In the genomic region with DNA sequence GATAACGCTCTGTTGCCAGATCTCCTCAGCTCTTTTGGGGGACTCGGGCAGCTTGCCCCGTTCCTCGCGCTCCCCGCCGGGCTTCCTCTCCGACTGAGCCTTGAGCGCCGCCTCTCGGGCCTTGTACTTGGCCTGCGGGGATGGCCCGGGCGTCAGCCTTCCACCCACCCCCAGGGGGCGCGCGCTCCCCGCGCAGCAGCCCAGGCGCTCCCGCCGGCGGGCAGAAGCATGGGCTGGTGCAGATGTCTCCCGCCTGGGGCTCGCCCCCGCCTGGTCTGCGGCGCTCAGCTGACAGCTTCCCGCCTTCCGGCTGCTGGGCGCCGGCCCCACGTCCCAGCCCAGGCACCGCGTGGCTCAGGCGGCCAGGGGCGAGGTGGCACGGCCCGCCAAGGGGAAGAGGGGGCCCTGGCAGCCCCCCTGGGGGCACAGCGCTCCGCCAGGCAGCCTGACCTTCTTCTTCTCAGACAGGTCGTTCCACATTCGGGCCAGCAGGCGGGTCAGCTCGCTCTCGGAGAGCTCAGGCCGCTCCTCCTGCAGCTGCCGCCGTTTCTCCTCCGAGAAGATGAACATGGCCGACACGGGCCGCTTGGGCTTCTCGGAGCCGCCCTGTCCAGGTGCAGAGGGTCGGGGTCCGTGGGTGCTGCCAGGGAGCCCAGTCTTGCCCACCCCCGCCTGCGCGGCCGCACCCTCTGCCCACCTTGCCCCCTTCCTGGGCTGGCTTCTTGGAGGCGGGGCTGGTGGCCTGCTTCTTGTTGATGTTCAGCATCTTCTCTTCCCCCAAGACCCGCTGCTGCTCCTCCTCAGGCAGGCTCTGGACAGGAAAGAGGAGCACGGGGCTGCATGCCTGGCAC, we compare ENCODE assay signal across 9 cellular contexts. TPM values are rescaled to one million over a fixed set of nuclear protein-coding genes. Genes with fewer than 3 reads are reported as not detected.
A peak's percentile ranks its signal among the peaks of the same experiment; 100 is the strongest.
DNase-seq lines count a peak whose midpoint lies in the region; ATAC-seq and TF ChIP-seq lines count a peak whose summit lies in the region.
"Had no signal": no experiment of that assay in that cellular context is flagged by ENCODE, and none has a peak within 500 bp of the region (broad histone marks: within the 10 kb centered on the region; RNA-seq: fewer than 3 reads in every experiment).

No MANE protein-coding gene starts in this region.

- H3K9me2 ChIP-seq in Karpas-422 (replicated peaks; ENCODE audit: insufficient read depth, low read length): no peaks in the 10 kb centered on the region

- DNase-seq in Calu3 (no peak), Karpas-422 (peak; percentile 96), T-helper 1 cell (peak; percentile 82 to 93 (median 87)), amniotic epithelial cell (ENCODE audit: low read depth) (peak; percentile 80), right atrium auricular region (ENCODE audit: low spot score) (peak; percentile 92), retinal pigment epithelial cell (ENCODE audit: low read depth) (peak; percentile 51)

- peak; percentile 50 for TF ChIP-seq CTCF in Calu3 (IDR thresholded peaks at IDR 0.05; ENCODE audit: unreplicated experiment)
- peak; percentile 96 to 100 for TF ChIP-seq CTCF in right atrium auricular region (IDR thresholded peaks at IDR 0.05)
- peak; percentile 92 for TF ChIP-seq CTCF in retinal pigment epithelial cell (conservative IDR thresholded peaks at IDR 0.05; ENCODE audit: low read depth, low read length)

- H3K4me3 ChIP-seq in Karpas-422 (ENCODE audit: low read length) (peak overlapping the region; percentile 20; the same call in 1 of the 2 replicates), right atrium auricular region (no peak overlapping the region), retinal pigment epithelial cell (ENCODE audit: low read length) (no peak overlapping the region)

- H3K9me3 ChIP-seq in Karpas-422 (ENCODE audit: low read length) (no peaks in the 10 kb centered on the region), right atrium auricular region (no peaks in the 10 kb centered on the region)

- no peaks in the 10 kb centered on the region for H3K9me3 Mint-ChIP-seq in Calu3 (ENCODE audit: low read depth, unreplicated experiment)

- peak overlapping the region; percentile 39 for H3K4me2 ChIP-seq in Karpas-422 (ENCODE audit: low read depth, low read length, poor library complexity, severe bottlenecking)

- H3K4me1 ChIP-seq in Karpas-422 (ENCODE audit: low read length): peaks cover 13% of the 10 kb centered on the region
- H3K4me1 ChIP-seq in right atrium auricular region: peaks cover 0 to 15% of the 10 kb centered on the region in 2 donors

- CTCF ChIA-PET in Calu3 (lab: Charles Lee): interaction anchor here (0.6 kb wide), 2 partner anchors 264 to 443 kb away, joined by 3 to 4 read pairs; no protein-coding TSS in a partner anchor

- H3K9ac ChIP-seq in Karpas-422 (ENCODE audit: low read length): peak overlapping the region; percentile 44

- ATAC-seq in GM21423 (IDR thresholded peaks at IDR 0.05; ENCODE audit: unreplicated experiment) (peak; percentile 67), HG03378 (IDR thresholded peaks at IDR 0.05; ENCODE audit: unreplicated experiment) (no peak)

- no peaks in the 10 kb centered on the region for H3K27me3 Mint-ChIP-seq in Calu3 (ENCODE audit: unreplicated experiment)

- H3K4me3 Mint-ChIP-seq in Calu3 (ENCODE audit: low read depth, unreplicated experiment): no peak overlapping the region

- peaks cover 40% of the 10 kb centered on the region for H3K36me3 ChIP-seq in Karpas-422 (ENCODE audit: insufficient read depth, low read length)
- peaks cover 64% of the 10 kb centered on the region for H3K36me3 ChIP-seq in right atrium auricular region

- H3K4me1 Mint-ChIP-seq in Calu3 (ENCODE audit: low read depth, unreplicated experiment): peaks cover 10% of the 10 kb centered on the region

- H3K36me3 Mint-ChIP-seq in Calu3 (ENCODE audit: insufficient read depth, unreplicated experiment): peaks cover 77% of the 10 kb centered on the region

- H2AFZ ChIP-seq in Karpas-422 (ENCODE audit: low read length): no peak overlapping the region

- peaks cover 16% of the 10 kb centered on the region for H3K79me2 ChIP-seq in Karpas-422 (ENCODE audit: low read length)

- H3K27ac ChIP-seq in Karpas-422 (ENCODE audit: low read length) (peak overlapping the region; percentile 31; the same call in 1 of the 2 replicates), right atrium auricular region (peak overlapping the region; percentile 47 to 56)

- intact Hi-C loops in Calu3 (cut with micrococcal nuclease; ENCODE audit: unreplicated experiment): no loop called here

- H4K20me1 ChIP-seq in Karpas-422 (ENCODE audit: insufficient read depth, low read depth, low read length): no peaks in the 10 kb centered on the region

- TSS peak; percentile 17 for BruUV-seq in Calu3 (replicated peaks; lab: Mats Ljungman, UMichigan)

- no peak overlapping the region for H3K27ac Mint-ChIP-seq in Calu3 (ENCODE audit: unreplicated experiment)

- no peaks in the 10 kb centered on the region for H3K27me3 ChIP-seq in Karpas-422 (ENCODE audit: low read length)
- no peaks in the 10 kb centered on the region for H3K27me3 ChIP-seq in right atrium auricular region

RNA-seq across cellular contexts. Expression of a gene that starts 8.9 kb away (rescaled TPM):
- total RNA-seq in Calu3 (2022) (92.1 and 94.2 TPM in 2 replicates), right atrium auricular region (10 to 100 TPM; 39.3 to 42.3 TPM)
- total RNA-seq in Karpas-422 (2014; rRNA removed; shearing (Covaris generic); ENCODE audit: low replicate concordance): 57.8 and 150 TPM in 2 replicates

RNA-seq across cellular contexts. Expression of a gene that starts 10.9 kb away (rescaled TPM):
- total RNA-seq in Calu3 (2022): 93.1 and 112 TPM in 2 replicates
- total RNA-seq in Karpas-422 (2014; rRNA removed; shearing (Covaris generic); ENCODE audit: low replicate concordance): 29.0 and 54.7 TPM in 2 replicates
- total RNA-seq in right atrium auricular region: 10 to 100 TPM; 24.5 to 38.9 TPM

RNA-seq across cellular contexts. Expression of a gene that starts 23.8 kb away (rescaled TPM):
- 56.0 and 58.8 TPM in 2 replicates for total RNA-seq in Calu3 (2022)
- 29.3 and 36.5 TPM in 2 replicates for total RNA-seq in Karpas-422 (2014; rRNA removed; shearing (Covaris generic); ENCODE audit: low replicate concordance)
- total RNA-seq in right atrium auricular region: 10 to 100 TPM; 26.4 to 26.6 TPM

RNA-seq across cellular contexts. Expression of a gene that starts 40.1 kb away (rescaled TPM):
- 0.19 TPM in 1 of 2 replicates, not detected in the other for total RNA-seq in Calu3 (2022)
- not detected in 2 replicates for total RNA-seq in Karpas-422 (2014; rRNA removed; shearing (Covaris generic); ENCODE audit: low replicate concordance)
- 1 to 10 TPM; 8.3 TPM for total RNA-seq in right atrium auricular region

RNA-seq across cellular contexts. Expression of a gene that starts 57.4 kb away (rescaled TPM):
- total RNA-seq in Calu3 (2022) (not detected in 2 replicates), right atrium auricular region (1 to 10 TPM in 1 of 2 donors, under 1 TPM in 1; 0.47 to 1.1 TPM)
- total RNA-seq in Karpas-422 (2014; rRNA removed; shearing (Covaris generic); ENCODE audit: low replicate concordance): 0.14 and 0.19 TPM in 2 replicates
- total RNA-seq: glomerular endothelial cell had no signal
